32 cellular contexts compared by ENCODE assay signal in genomic region chr10:70991140-70992124, GRCh38.
DNase-seq lines count a peak whose midpoint lies in the region; ATAC-seq, FAIRE-seq and TF ChIP-seq lines count a peak whose summit lies in the region.
"Had no signal": no experiment of that assay in that cellular context is flagged by ENCODE, and none has a peak within 500 bp of the region (broad histone marks: within the 10 kb centered on the region; RNA-seq: fewer than 3 reads in every experiment).

No MANE protein-coding gene starts in this region.

- ATAC-seq in GM12878 (peak; percentile 91), pancreas (no peak), HG02571 (IDR thresholded peaks at IDR 0.05; ENCODE audit: unreplicated experiment) (no peak)
- ATAC-seq: activated CD4-positive, alpha-beta T cell treated with anti-CD3 and anti-CD28 coated beads for 36 hours; activated T-cell treated with anti-CD3 and anti-CD28 coated beads, Interleukin-2, amount 50 U/mL, for 4 hours; K562; naive thymus-derived CD8-positive, alpha-beta T cell; SK-N-SH treated with all-trans-retinoic acid at 6 μM for 48 hours had no signal

- no peak overlapping the region for H3K27ac Mint-ChIP-seq in osteocyte (ENCODE audit: unreplicated experiment)
- H3K27ac Mint-ChIP-seq: activated CD4-positive, alpha-beta T cell treated with anti-CD3 and anti-CD28 coated beads for 36 hours; brain; CD4-positive, alpha-beta T cell; naive thymus-derived CD8-positive, alpha-beta T cell; T-helper 2 cell treated with Interferon-gamma antibody and Interleukin-4, amounts not matched to agents 5 μg/mL and 100 μg/mL, for 36 hours had no signal

- CTCF ChIA-PET in GM12878 (lab: Yijun Ruan, JAX), result interaction anchor here (0.6 to 3.3 kb wide), 5 partner anchors 9 to 69 kb away, joined by 3 to 19 read pairs (median 3); no protein-coding TSS in a partner anchor

- no peak for TF ChIP-seq EP300 in GM12878 (IDR thresholded peaks at IDR 0.05; ENCODE audit: borderline replicate concordance in 1 of 2, control insufficient read depth in 1 of 2, low read depth in 2 of 2, low read length in 2 of 2)

- H3K4me2 ChIP-seq in Loucy (ENCODE audit: low read depth, low read length, poor library complexity, severe bottlenecking), result no peak overlapping the region
- no peak overlapping the region for H3K4me2 ChIP-seq in GM12878 (ENCODE audit: control insufficient read depth, insufficient read depth)

- no peak for TF ChIP-seq RAD21 in GM12878 (IDR thresholded peaks at IDR 0.05; ENCODE audit: insufficient read depth, low read depth, low read length)

- RAD21 ChIA-PET in GM12878 (lab: Charles Lee; ENCODE audit: unreplicated experiment), result interaction anchor here (1.3 kb wide), 1 partner anchor 9 kb away, joined by 4 read pairs; no protein-coding TSS in a partner anchor

- H3K9ac ChIP-seq in Loucy (ENCODE audit: low read depth, low read length, poor library complexity, severe bottlenecking) (no peak overlapping the region), GM12878 (ENCODE audit: control insufficient read depth, insufficient read depth, low read length) (no peak overlapping the region)

- TF ChIP-seq POLR2A in GM12878 (IDR thresholded peaks at IDR 0.05; ENCODE audit: low read depth, low read length) (no peak), spleen (IDR thresholded peaks at IDR 0.05) (no peak)

- H4K20me1 ChIP-seq in Loucy (ENCODE audit: insufficient read depth, low read length, poor library complexity, severe bottlenecking) (no peaks in the 10 kb centered on the region), GM12878 (ENCODE audit: control insufficient read depth, insufficient read depth) (no peaks in the 10 kb centered on the region)

- no peaks in the 10 kb centered on the region for H3K36me3 Mint-ChIP-seq in osteocyte (ENCODE audit: unreplicated experiment)
- H3K36me3 Mint-ChIP-seq: brain; naive thymus-derived CD8-positive, alpha-beta T cell had no signal

- H3K4me3 Mint-ChIP-seq in osteocyte (ENCODE audit: unreplicated experiment), result no peak overlapping the region
- H3K4me3 Mint-ChIP-seq: activated CD4-positive, alpha-beta T cell treated with anti-CD3 and anti-CD28 coated beads for 36 hours; activated T-cell treated with anti-CD3 and anti-CD28 coated beads, Interleukin-2, amount 50 U/mL, for 4 hours; brain; CD4-positive, alpha-beta T cell; naive thymus-derived CD8-positive, alpha-beta T cell; T-helper 2 cell treated with Interferon-gamma antibody and Interleukin-4, amounts not matched to agents 5 μg/mL and 100 μg/mL, for 36 hours had no signal

- H3K9me3 ChIP-seq in Loucy (ENCODE audit: insufficient read depth, low read depth, low read length), result no peaks in the 10 kb centered on the region
- no peaks in the 10 kb centered on the region for H3K9me3 ChIP-seq in GM12878 (replicated peaks; ENCODE audit: control insufficient read depth, insufficient read depth, low read length)
- H3K9me3 ChIP-seq in spleen, result no peaks in the 10 kb centered on the region
- no peaks in the 10 kb centered on the region for H3K9me3 ChIP-seq in pancreas
- H3K9me3 ChIP-seq: left ventricle myocardium inferior, testis had no signal

- H3K9me2 ChIP-seq in Loucy (replicated peaks; ENCODE audit: low read depth, low read length), result no peaks in the 10 kb centered on the region

- no peaks in the 10 kb centered on the region for H3F3A ChIP-seq in Loucy (ENCODE audit: low read depth)

- H3K27me3 ChIP-seq in Loucy (ENCODE audit: insufficient read depth, low read length, poor library complexity, severe bottlenecking) (no peaks in the 10 kb centered on the region), GM12878 (replicated peaks in 1 of 2; ENCODE audit: control insufficient read depth in 2 of 2, insufficient read depth in 2 of 2, low read length in 1 of 2) (no peaks in the 10 kb centered on the region), spleen (replicated peaks in 1 of 7) (no peaks in the 10 kb centered on the region), pancreas (no peaks in the 10 kb centered on the region)
- H3K27me3 ChIP-seq: testis had no signal

- WGBS in GM12878 (ENCODE audit: insufficient coverage, insufficient replicate concordance, low lambda C conversion rate, missing lambda C conversion rate), result 48% methylated on average over 13 of the region's 14 CpGs
- 81 to 92% (median 84%) methylated on average over 14 of the region's 14 CpGs for WGBS in spleen, 5 donors
- WGBS in pancreas, 2 donors, result 82 to 87% methylated on average over 14 of the region's 14 CpGs

- POLR2A ChIA-PET in GM12878 (lab: Charles Lee), result no interaction called here

- no peak for TF ChIP-seq CTCF in Loucy (conservative IDR thresholded peaks at IDR 0.05; ENCODE audit: low read length)
- no peak for TF ChIP-seq CTCF in GM12878 (IDR thresholded peaks at IDR 0.05 in 2 of 3, conservative IDR thresholded peaks at IDR 0.05 in 1 of 3; ENCODE audit: control insufficient read depth in 2 of 3, extremely low read depth in 1 of 3, insufficient read depth in 1 of 3, low read depth in 3 of 3, low read length in 3 of 3)
- TF ChIP-seq CTCF in spleen (IDR thresholded peaks at IDR 0.05 in 8 of 11, conservative IDR thresholded peaks at IDR 0.05 in 3 of 11), result no peak
- TF ChIP-seq CTCF in osteocyte (IDR thresholded peaks at IDR 0.05), result no peak
- TF ChIP-seq CTCF in pancreas (IDR thresholded peaks at IDR 0.05), result no peak

- H3K27me3 Mint-ChIP-seq in osteocyte (ENCODE audit: unreplicated experiment), result peaks cover 30% of the 10 kb centered on the region

- no peaks in the 10 kb centered on the region for H3K79me2 ChIP-seq in Loucy (ENCODE audit: insufficient read depth, low read length)
- no peaks in the 10 kb centered on the region for H3K79me2 ChIP-seq in GM12878 (ENCODE audit: control insufficient read depth, insufficient read depth, low read length)

- BruUV-seq in GM12878 (replicated peaks; lab: Mats Ljungman, UMichigan), result no TSS peak

- DNase-seq in SKM-1 treated with dmso at 0.1 percent for 144 hours (lab: John Stamatoyannopoulos, UW; ENCODE audit: unreplicated experiment) (peak; percentile 26), SKM-1 (lab: John Stamatoyannopoulos, UW; ENCODE audit: unreplicated experiment) (no peak), GM12878 (ENCODE audit: low read depth, low spot score) (no peak), spleen (peak; percentile 35), osteocyte (ENCODE audit: extremely low spot score, unreplicated experiment) (no peak), pancreas (no peak)
- DNase-seq: activated CD4-positive, alpha-beta T cell treated with anti-CD3 and anti-CD28 coated beads for 36 hours; activated naive CD4-positive, alpha-beta T cell; activated T-cell treated with anti-CD3 and anti-CD28 coated beads, Interleukin-2, amount 50 U/mL, for 4 hours; CD4-positive, alpha-beta T cell; DMS 273 treated with DMSO at 0.1 percent for 48 hours; EL; H7; hypothalamus; left ventricle myocardium inferior; midbrain; MM.1S; NCI-H146; NCI-H2107; NCI-H748 treated with DMSO at 0.1 percent for 48 hours; OCI-M1; stimulated activated CD4-positive, alpha-beta T cell treated with anti-CD3 and anti-CD28 coated beads, Interleukin-4, amount 100 ng/mL, for 1 hour; stimulated activated naive CD4-positive, alpha-beta T cell; testis had no signal

- intact Hi-C loops in GM12878 (cut with micrococcal nuclease; ENCODE audit: unreplicated experiment) (no loop called here), spleen (cut with DNase I; ENCODE audit: low total_unique reads) (no loop called here), pancreas (cut with DNase I) (no loop called here)

- no peaks in the 10 kb centered on the region for H3K36me3 ChIP-seq in Loucy (ENCODE audit: insufficient read depth, low read length)
- H3K36me3 ChIP-seq in GM12878 (ENCODE audit: control insufficient read depth in 2 of 2, insufficient read depth in 2 of 2, low read length in 1 of 2), result no peaks in the 10 kb centered on the region
- no peaks in the 10 kb centered on the region for H3K36me3 ChIP-seq in spleen
- no peaks in the 10 kb centered on the region for H3K36me3 ChIP-seq in pancreas
- H3K36me3 ChIP-seq: left ventricle myocardium inferior had no signal

- H2AFZ ChIP-seq in Loucy (ENCODE audit: low read length) (peak overlapping the region; percentile 23; the same call in 1 of the 2 replicates), GM12878 (ENCODE audit: control insufficient read depth, low read depth, low read length) (no peak overlapping the region)

- no peak for FAIRE-seq in GM12878 (lab: Jason Lieb, UNC)
- FAIRE-seq in pancreas (lab: Jason Lieb, UNC), result no peak
- FAIRE-seq: GM12891, K562 had no signal

- H3K9me3 Mint-ChIP-seq in osteocyte (ENCODE audit: unreplicated experiment), result no peaks in the 10 kb centered on the region
- H3K9me3 Mint-ChIP-seq: activated T-cell treated with anti-CD3 and anti-CD28 coated beads, Interleukin-2, amount 50 U/mL, for 4 hours; CD4-positive, alpha-beta T cell; naive thymus-derived CD8-positive, alpha-beta T cell; T-helper 2 cell treated with Interferon-gamma antibody and Interleukin-4, amounts not matched to agents 5 μg/mL and 100 μg/mL, for 36 hours had no signal

- SMC1A ChIA-PET in GM12878 (lab: Charles Lee; ENCODE audit: uncharacterized antibody, unreplicated experiment), result interaction anchor here (0.6 to 3.5 kb wide), 5 partner anchors 9 to 67 kb away, joined by 3 to 14 read pairs (median 3); no protein-coding TSS in a partner anchor

- no peak overlapping the region for H3K4me3 ChIP-seq in Loucy (ENCODE audit: low read length, poor library complexity, severe bottlenecking)
- no peak overlapping the region for H3K4me3 ChIP-seq in GM12878
- no peak overlapping the region for H3K4me3 ChIP-seq in spleen
- H3K4me3 ChIP-seq in pancreas, result no peak overlapping the region
- H3K4me3 ChIP-seq: K562, left ventricle myocardium inferior, testis had no signal

- H3K27ac ChIP-seq in GM12878 (ENCODE audit: control insufficient read depth, insufficient read depth) (no peak overlapping the region), spleen (no peak overlapping the region), pancreas (no peak overlapping the region)
- H3K27ac ChIP-seq: left ventricle myocardium inferior, testis had no signal

- in situ Hi-C loops in GM12878 (cut with MboI), result no loop called here

- H3K4me1 ChIP-seq in Loucy (ENCODE audit: insufficient read depth, low read length, poor library complexity, severe bottlenecking) (peaks cover 18% of the 10 kb centered on the region), GM12878 (ENCODE audit: control insufficient read depth, insufficient read depth, low read length) (no peaks in the 10 kb centered on the region), spleen (peaks cover 0 to 6% (median 0%) of the 10 kb centered on the region in 6 donors), pancreas (no peaks in the 10 kb centered on the region)
- H3K4me1 ChIP-seq: left ventricle myocardium inferior, testis had no signal

- H3K4me1 Mint-ChIP-seq in osteocyte (ENCODE audit: unreplicated experiment), result peaks cover 3% of the 10 kb centered on the region
- H3K4me1 Mint-ChIP-seq: activated CD4-positive, alpha-beta T cell treated with anti-CD3 and anti-CD28 coated beads for 36 hours; naive thymus-derived CD8-positive, alpha-beta T cell had no signal

TF ChIP-seq in GM12878, 131 proteins besides CTCF, POLR2A, EP300 and RAD21 (continues in another document):
- peak; percentile 54; the same call in 1 of the 2 replicates for TF ChIP-seq RAD51 (IDR thresholded peaks at IDR 0.05)
- TF ChIP-seq BHLHE40 (IDR thresholded peaks at IDR 0.05; ENCODE audit: borderline replicate concordance in 1 of 2, low read depth in 2 of 2, low read length in 1 of 2), result peak in 1 of 2 experiments; percentile 13; a peak in 1 of 4 replicates
- no peak for TF ChIP-seq SREBF1 (IDR thresholded peaks at IDR 0.05; ENCODE audit: low read length)

Comparison
In these comparisons a context has a peak if more than half of its experiments do, and no peak if none do; other contexts are left out.
1. DNase-seq: peak in SKM-1 treated with dmso at 0.1 percent for 144 hours (single experiment) and spleen (single experiment); none in SKM-1 (single experiment), GM12878 (single experiment), osteocyte (single experiment) and pancreas (0 of 6).